ENCODE assay signal across 25 cellular contexts in genomic region chr2:165594231-165594934, GRCh38.
DNase-seq lines count a peak whose midpoint lies in the region; ATAC-seq, FAIRE-seq and TF ChIP-seq lines count a peak whose summit lies in the region.
"Had no signal": no experiment of that assay in that cellular context is flagged by ENCODE, and none has a peak within 500 bp of the region (broad histone marks: within the 10 kb centered on the region; RNA-seq: fewer than 3 reads in every experiment).

No MANE protein-coding gene starts in this region.

- CTCF ChIA-PET in WTC11 (lab: Charles Lee) = no interaction called here

- H3K9me3 ChIP-seq in BLaER1 treated with 17β-estradiol and CSF1 and Interleukin-3, amounts not matched to agents 10 nM and 100 nM (replicated peaks in 1 of 11) = peaks cover 24 to 29% (median 26%) of the 10 kb centered on the region in 11 experiments
- H3K9me3 ChIP-seq in prostate gland = no peaks in the 10 kb centered on the region
- H3K9me3 ChIP-seq: adrenal gland, breast epithelium, mucosa of descending colon had no signal

- peaks cover 2% of the 10 kb centered on the region; the same call in 1 of the 2 replicates for H3K4me1 Mint-ChIP-seq in WTC11
- H3K4me1 Mint-ChIP-seq: activated CD4-positive, alpha-beta T cell treated with anti-CD3 and anti-CD28 coated beads, Interleukin-2, amount 10 ng/mL, durations not matched to agents 7 days and 5 days had no signal

- WGBS in prostate gland = 100% methylated on average over 1 of the region's 1 CpG

- no peak overlapping the region for H3K27ac ChIP-seq in BLaER1 treated with 17β-estradiol and CSF1 and Interleukin-3, amounts not matched to agents 10 nM and 100 nM
- no peak overlapping the region for H3K27ac ChIP-seq in prostate gland
- H3K27ac ChIP-seq: adrenal gland, breast epithelium had no signal

- no peak for TF ChIP-seq POLR2A in prostate gland (IDR thresholded peaks at IDR 0.05)

- TF ChIP-seq CTCF in prostate gland (IDR thresholded peaks at IDR 0.05) (no peak), WTC11 (IDR thresholded peaks at IDR 0.05) (no peak), foreskin fibroblast (IDR thresholded peaks at IDR 0.05; ENCODE audit: low read depth, low read length) (no peak)

- no peaks in the 10 kb centered on the region for H3K27me3 Mint-ChIP-seq in WTC11 (ENCODE audit: low read depth)

- H3K9ac ChIP-seq in BLaER1 treated with 17β-estradiol and CSF1 and Interleukin-3, amounts not matched to agents 10 nM and 100 nM = no peak overlapping the region

- no peak overlapping the region for H3K27ac Mint-ChIP-seq in WTC11
- H3K27ac Mint-ChIP-seq: activated CD4-positive, alpha-beta T cell treated with anti-CD3 and anti-CD28 coated beads, Interleukin-2, amount 10 ng/mL, durations not matched to agents 7 days and 5 days had no signal

- intact Hi-C loops in prostate gland (cut with DNase I) = no loop called here

- peak; percentile 12 for FAIRE-seq in RCC 7860 (lab: Jason Lieb, UNC)
- FAIRE-seq: endothelial cell of umbilical vein, K562, TTC549 had no signal

- DNase-seq in RCC 7860 (ENCODE audit: low spot score) (no peak), prostate gland (ENCODE audit: low spot score) (no peak), WTC11 (ENCODE audit: low spot score) (no peak), foreskin fibroblast (no peak), NCI-H1694 treated with DMSO at 0.1 percent for 48 hours (lab: John Stamatoyannopoulos, UW) (no peak)
- DNase-seq: activated CD4-positive, alpha-beta T cell treated with anti-CD3 and anti-CD28 coated beads, Interleukin-2, amount 10 ng/mL, durations not matched to agents 7 days and 5 days; activated CD8-positive, alpha-beta memory T cell treated with anti-CD3 and anti-CD28 coated beads, Interleukin-2, amount 50 U/mL, for 4 hours; activated gamma-delta T cell; adrenal gland; C1 segment of cervical spinal cord; cortex of kidney; left ventricle myocardium superior; mucosa of descending colon; MV-4-11; NCI-H2029; NCI-H446 treated with DMSO at 0.1 percent for 48 hours; Right ventricle myocardium superior; stimulated activated CD4-positive, alpha-beta T cell treated with anti-CD3 and anti-CD28 coated beads, Interleukin-4, amount 100 ng/mL, for 24 hours had no signal

- POLR2A ChIA-PET in WTC11 (lab: Charles Lee) = no interaction called here

- peaks cover 26% of the 10 kb centered on the region for H3K9me3 Mint-ChIP-seq in WTC11
- H3K9me3 Mint-ChIP-seq: activated CD4-positive, alpha-beta T cell treated with anti-CD3 and anti-CD28 coated beads, Interleukin-2, amount 10 ng/mL, durations not matched to agents 7 days and 5 days had no signal

- H3K4me2 ChIP-seq in BLaER1 treated with 17β-estradiol and CSF1 and Interleukin-3, amounts not matched to agents 10 nM and 100 nM = peak overlapping the region; percentile 16 to 81 (median 42); a peak in 16 of 22 replicates

- no peak overlapping the region for H3K4me3 Mint-ChIP-seq in WTC11
- H3K4me3 Mint-ChIP-seq: activated CD4-positive, alpha-beta T cell treated with anti-CD3 and anti-CD28 coated beads, Interleukin-2, amount 10 ng/mL, durations not matched to agents 7 days and 5 days had no signal

- H3K36me3 ChIP-seq in BLaER1 treated with 17β-estradiol and CSF1 and Interleukin-3, amounts not matched to agents 10 nM and 100 nM = peaks cover 0 to 5% (median 0%) of the 10 kb centered on the region in 11 experiments; a peak in 1 of 22 replicates
- H3K36me3 ChIP-seq in prostate gland = no peaks in the 10 kb centered on the region
- H3K36me3 ChIP-seq: adrenal gland, breast epithelium had no signal

- ATAC-seq in GM18907 (IDR thresholded peaks at IDR 0.05; ENCODE audit: unreplicated experiment) = peak; percentile 64
- ATAC-seq in HG02798 (IDR thresholded peaks at IDR 0.05; ENCODE audit: poor library complexity, unreplicated experiment) = peak; percentile 51
- ATAC-seq in WTC11 = no peak
- ATAC-seq: K562, left ventricle myocardium superior, mucosa of descending colon had no signal

- peaks cover 0 to 4% (median 0%) of the 10 kb centered on the region in 11 experiments; a peak in 2 of 22 replicates for H3K27me3 ChIP-seq in BLaER1 treated with 17β-estradiol and CSF1 and Interleukin-3, amounts not matched to agents 10 nM and 100 nM
- H3K27me3 ChIP-seq in prostate gland (replicated peaks; ENCODE audit: insufficient read depth) = no peaks in the 10 kb centered on the region
- H3K27me3 ChIP-seq: adrenal gland, breast epithelium had no signal

- H3K4me3 ChIP-seq in BLaER1 treated with 17β-estradiol and CSF1 and Interleukin-3, amounts not matched to agents 10 nM and 100 nM = no peak overlapping the region
- no peak overlapping the region for H3K4me3 ChIP-seq in prostate gland
- no peak overlapping the region for H3K4me3 ChIP-seq in foreskin fibroblast (ENCODE audit: low read depth in 1 of 2, low read length in 2 of 2)
- H3K4me3 ChIP-seq: adrenal gland, breast epithelium, K562, mucosa of descending colon had no signal

- H4K20me1 ChIP-seq in BLaER1 treated with 17β-estradiol and CSF1 and Interleukin-3, amounts not matched to agents 10 nM and 100 nM = no peaks in the 10 kb centered on the region

- H3K4me1 ChIP-seq in BLaER1 treated with 17β-estradiol and CSF1 and Interleukin-3, amounts not matched to agents 10 nM and 100 nM = peaks cover 3 to 19% (median 11%) of the 10 kb centered on the region in 10 experiments; a peak in 16 of 20 replicates
- H3K4me1 ChIP-seq in prostate gland (replicated peaks) = no peaks in the 10 kb centered on the region
- H3K4me1 ChIP-seq: adrenal gland, breast epithelium had no signal

- peaks cover 36% of the 10 kb centered on the region for H3K36me3 Mint-ChIP-seq in WTC11

TF ChIP-seq in WTC11, 78 proteins besides CTCF, POLR2A, EP300 and RAD21:
- TF ChIP-seq PRDM15 (CRISPR knock-in tag; IDR thresholded peaks at IDR 0.05) (no peak), NR2C2 (CRISPR knock-in tag; IDR thresholded peaks at IDR 0.05) (no peak), GTF2I (CRISPR knock-in tag; conservative IDR thresholded peaks at IDR 0.05) (no peak), SOX15 (CRISPR knock-in tag; IDR thresholded peaks at IDR 0.05) (no peak), ESRRA (CRISPR knock-in tag; IDR thresholded peaks at IDR 0.05; ENCODE audit: borderline replicate concordance) (no peak)
- TF ChIP-seq, protein P1, sequence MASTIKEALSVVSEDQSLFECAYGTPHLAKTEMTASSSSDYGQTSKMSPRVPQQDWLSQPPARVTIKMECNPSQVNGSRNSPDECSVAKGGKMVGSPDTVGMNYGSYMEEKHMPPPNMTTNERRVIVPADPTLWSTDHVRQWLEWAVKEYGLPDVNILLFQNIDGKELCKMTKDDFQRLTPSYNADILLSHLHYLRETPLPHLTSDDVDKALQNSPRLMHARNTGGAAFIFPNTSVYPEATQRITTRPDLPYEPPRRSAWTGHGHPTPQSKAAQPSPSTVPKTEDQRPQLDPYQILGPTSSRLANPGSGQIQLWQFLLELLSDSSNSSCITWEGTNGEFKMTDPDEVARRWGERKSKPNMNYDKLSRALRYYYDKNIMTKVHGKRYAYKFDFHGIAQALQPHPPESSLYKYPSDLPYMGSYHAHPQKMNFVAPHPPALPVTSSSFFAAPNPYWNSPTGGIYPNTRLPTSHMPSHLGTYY (CRISPR knock-in tag; IDR thresholded peaks at IDR 0.05) = no peak
